In the genomic region with DNA sequence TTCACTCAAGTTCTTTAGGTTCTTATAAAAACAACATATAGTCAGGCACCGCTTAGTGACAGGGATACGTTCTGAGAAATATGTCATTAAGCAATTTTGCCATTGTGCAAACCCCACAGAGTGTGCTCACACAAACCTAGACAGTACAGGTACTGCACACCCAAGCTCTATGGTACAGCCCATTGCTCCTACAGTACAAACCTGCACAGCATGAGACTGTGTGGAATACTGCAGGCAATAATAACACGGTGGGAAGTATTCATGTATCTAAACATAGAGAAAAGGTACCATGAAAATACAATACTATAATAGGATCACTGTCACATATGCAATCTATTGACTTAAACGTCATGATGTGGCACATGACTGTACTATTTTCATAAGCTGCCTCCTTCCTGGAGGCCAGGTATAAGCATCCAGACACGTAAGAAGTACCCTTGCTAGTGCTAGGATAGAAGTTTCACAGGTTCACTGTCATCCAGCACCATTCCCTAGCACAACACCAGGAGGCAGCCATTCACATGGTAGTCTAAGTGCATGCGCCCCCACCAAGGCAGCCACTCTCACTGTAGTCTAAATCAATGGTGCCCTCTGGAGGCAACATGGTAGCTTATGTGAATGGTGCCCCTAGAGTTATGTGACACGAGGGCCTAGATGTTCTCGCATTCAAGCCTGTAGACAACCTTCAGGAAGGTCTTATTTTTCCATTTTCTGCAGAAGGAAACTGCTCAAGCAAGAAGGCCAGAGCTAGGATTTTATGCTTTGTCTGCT, we compare ENCODE assay signal across 8 cellular contexts.
DNase-seq lines count a peak whose midpoint lies in the region; ATAC-seq and TF ChIP-seq lines count a peak whose summit lies in the region.

No MANE protein-coding gene starts in this region.

- ATAC-seq in GM21619 (IDR thresholded peaks at IDR 0.05; ENCODE audit: unreplicated experiment) (no peak), GM21447 (IDR thresholded peaks at IDR 0.05; ENCODE audit: unreplicated experiment) (no peak)

- H3K27ac ChIP-seq in esophagus muscularis mucosa (replicated peaks in 1 of 4), result no peak overlapping the region

- no peaks in the 10 kb centered on the region for H3K36me3 ChIP-seq in esophagus muscularis mucosa

- no peaks in the 10 kb centered on the region for H3K27me3 ChIP-seq in esophagus muscularis mucosa

- no peak overlapping the region for H3K4me3 ChIP-seq in AG04449 (ENCODE audit: low read depth, low read length)
- no peak overlapping the region for H3K4me3 ChIP-seq in esophagus muscularis mucosa

- TF ChIP-seq POLR2A in esophagus muscularis mucosa (IDR thresholded peaks at IDR 0.05; ENCODE audit: low read depth), result no peak

- DNase-seq in AG04449 (ENCODE audit: low read depth, low spot score) (no peak), NOMO-1 treated with DMSO at 0.1 percent for 48 hours (lab: John Stamatoyannopoulos, UW; ENCODE audit: unreplicated experiment) (peak; percentile 41), esophagus muscularis mucosa (ENCODE audit: extremely low spot score) (peak; percentile 79), activated gamma-delta T cell (lab: John Stamatoyannopoulos, UW) (no peak), NCI-H774 (lab: John Stamatoyannopoulos, UW) (no peak)

- TF ChIP-seq CTCF in AG04449 (IDR thresholded peaks at IDR 0.05; ENCODE audit: insufficient read depth, low read length, missing control alignments) (peak; percentile 45), GM12874 (IDR thresholded peaks at IDR 0.05; ENCODE audit: insufficient read depth, low read depth, low read length) (peak; percentile 48), esophagus muscularis mucosa (IDR thresholded peaks at IDR 0.05) (no peak)

- H3K4me1 ChIP-seq in esophagus muscularis mucosa, result peaks cover 0 to 11% (median 8%) of the 10 kb centered on the region in 4 donors

- 80% methylated on average over 8 of the region's 8 CpGs for whole genome bisulfite sequencing in esophagus muscularis mucosa

- POLR2A ChIA-PET in AG04449 (lab: Yijun Ruan, JAX), result no interaction called here

- no peaks in the 10 kb centered on the region for H3K9me3 ChIP-seq in esophagus muscularis mucosa

- intact Hi-C loops in esophagus muscularis mucosa (cut with DNase I), result no loop called here

- CTCF ChIA-PET in AG04449 (lab: Yijun Ruan, JAX), result interaction anchor here (0.6 to 6.4 kb wide), 14 partner anchors 12 to 151 kb away, joined by 3 to 58 read pairs (median 5); no protein-coding TSS in a partner anchor

- no peak for TF ChIP-seq EP300 in esophagus muscularis mucosa (IDR thresholded peaks at IDR 0.05)

Comparison
In these comparisons a context has a peak if more than half of its experiments do, and no peak if none do; other contexts are left out.
1. DNase-seq: peak in NOMO-1 treated with DMSO at 0.1 percent for 48 hours (single experiment) and esophagus muscularis mucosa (single experiment); none in AG04449 (single experiment), activated gamma-delta T cell (single experiment) and NCI-H774 (single experiment).
2. CTCF ChIP-seq: peak in AG04449 (single experiment) and GM12874 (single experiment); none in esophagus muscularis mucosa (0 of 3).